22 cellular contexts compared by ENCODE assay signal in the genomic region with DNA sequence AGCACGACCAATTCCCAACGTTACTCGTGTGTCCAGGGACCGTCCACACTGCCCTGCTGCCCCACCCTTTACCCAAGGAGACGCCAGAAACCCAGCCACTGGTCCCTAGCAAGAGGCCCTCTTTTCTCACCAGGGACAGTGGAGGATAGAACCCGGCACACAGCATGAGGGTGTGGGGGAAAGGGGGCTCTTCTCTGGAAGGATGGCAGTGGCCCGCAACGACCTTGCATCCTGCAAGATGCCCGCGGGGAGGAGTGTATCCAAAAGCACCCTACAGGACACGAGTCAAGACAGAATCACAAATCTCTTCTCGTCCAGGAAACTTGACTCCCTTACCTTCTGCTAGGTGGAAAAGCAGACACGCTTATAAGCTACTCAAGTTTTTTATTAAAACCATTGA.
DNase-seq lines count a peak whose midpoint lies in the region; ATAC-seq, FAIRE-seq and TF ChIP-seq lines count a peak whose summit lies in the region.
"Had no signal": no experiment of that assay in that cellular context is flagged by ENCODE, and none has a peak within 500 bp of the region (broad histone marks: within the 10 kb centered on the region; RNA-seq: fewer than 3 reads in every experiment).

No MANE protein-coding gene starts in this region.

- peaks cover 91% of the 10 kb centered on the region for H4K20me1 ChIP-seq in astrocyte (ENCODE audit: insufficient read depth, low read length)

- no peaks in the 10 kb centered on the region for H3K36me3 ChIP-seq in astrocyte (ENCODE audit: insufficient read depth, low read length)
- H3K36me3 ChIP-seq: lower lobe of right lung had no signal

- peaks cover 73% of the 10 kb centered on the region for H3K4me1 Mint-ChIP-seq in activated CD8-positive, alpha-beta memory T cell treated with anti-CD3 and anti-CD28 coated beads, Interleukin-2, amount 10 ng/mL, durations not matched to agents 7 days and 5 days
- H3K4me1 Mint-ChIP-seq in CD14-positive monocyte (peaks cover 42% of the 10 kb centered on the region), astrocyte (ENCODE audit: low read depth, unreplicated experiment) (peaks cover 28% of the 10 kb centered on the region)
- peaks cover 45 to 89% (median 81%) of the 10 kb centered on the region in 4 donors for H3K4me1 Mint-ChIP-seq in naive thymus-derived CD8-positive, alpha-beta T cell

- H3K4me3 Mint-ChIP-seq in activated CD8-positive, alpha-beta memory T cell treated with anti-CD3 and anti-CD28 coated beads, Interleukin-2, amount 10 ng/mL, durations not matched to agents 7 days and 5 days = no peak overlapping the region
- no peak overlapping the region for H3K4me3 Mint-ChIP-seq in CD14-positive monocyte
- no peak overlapping the region for H3K4me3 Mint-ChIP-seq in astrocyte (ENCODE audit: unreplicated experiment)
- H3K4me3 Mint-ChIP-seq in naive thymus-derived CD8-positive, alpha-beta T cell = peak overlapping the region in 5 of 10 donors; percentile 34 to 82 (median 72)

- peaks cover 24% of the 10 kb centered on the region for H3K36me3 Mint-ChIP-seq in activated CD8-positive, alpha-beta memory T cell treated with anti-CD3 and anti-CD28 coated beads, Interleukin-2, amount 10 ng/mL, durations not matched to agents 7 days and 5 days
- peaks cover 8 to 27% of the 10 kb centered on the region in 2 donors for H3K36me3 Mint-ChIP-seq in CD14-positive monocyte
- peaks cover 8% of the 10 kb centered on the region for H3K36me3 Mint-ChIP-seq in astrocyte (ENCODE audit: low read depth, unreplicated experiment)
- peaks cover 4 to 11% (median 4%) of the 10 kb centered on the region in 3 donors for H3K36me3 Mint-ChIP-seq in naive thymus-derived CD8-positive, alpha-beta T cell

- CTCF ChIA-PET in activated CD8-positive, alpha-beta memory T cell treated with anti-CD3 and anti-CD28 coated beads, Interleukin-2, amount 10 ng/mL, durations not matched to agents 7 days and 5 days (lab: Charles Lee) = interaction anchor here (1.0 to 1.7 kb wide), 2 partner anchors 10 to 27 kb away, joined by 3 read pairs; no protein-coding TSS in a partner anchor

- H3K27me3 ChIP-seq in astrocyte (ENCODE audit: insufficient read depth, low read length) = no peaks in the 10 kb centered on the region

- FAIRE-seq in astrocyte (lab: Jason Lieb, UNC) = no peak
- FAIRE-seq: bronchial epithelial cell, urothelium cell line had no signal

- no peak overlapping the region for H3K4me2 ChIP-seq in astrocyte (ENCODE audit: low read length)

- H3K27me3 Mint-ChIP-seq in activated CD8-positive, alpha-beta memory T cell treated with anti-CD3 and anti-CD28 coated beads, Interleukin-2, amount 10 ng/mL, durations not matched to agents 7 days and 5 days = no peaks in the 10 kb centered on the region
- H3K27me3 Mint-ChIP-seq in CD14-positive monocyte (ENCODE audit: low read depth in 3 of 3) = peaks cover 0 to 4% (median 0%) of the 10 kb centered on the region in 3 donors
- H3K27me3 Mint-ChIP-seq in astrocyte (ENCODE audit: low read depth, unreplicated experiment) = no peaks in the 10 kb centered on the region
- H3K27me3 Mint-ChIP-seq in naive thymus-derived CD8-positive, alpha-beta T cell = no peaks in the 10 kb centered on the region

- peaks cover 2% of the 10 kb centered on the region for H3K9me3 Mint-ChIP-seq in activated CD8-positive, alpha-beta memory T cell treated with anti-CD3 and anti-CD28 coated beads, Interleukin-2, amount 10 ng/mL, durations not matched to agents 7 days and 5 days (ENCODE audit: low read depth)
- H3K9me3 Mint-ChIP-seq in CD14-positive monocyte (no peaks in the 10 kb centered on the region), astrocyte (ENCODE audit: unreplicated experiment) (no peaks in the 10 kb centered on the region)
- peaks cover 0 to 9% (median 0%) of the 10 kb centered on the region in 9 donors for H3K9me3 Mint-ChIP-seq in naive thymus-derived CD8-positive, alpha-beta T cell

- DNase-seq in activated CD8-positive, alpha-beta memory T cell treated with anti-CD3 and anti-CD28 coated beads, Interleukin-2, amount 10 ng/mL, durations not matched to agents 7 days and 5 days = no peak
- DNase-seq in activated CD8-positive, alpha-beta memory T cell treated with anti-CD3 and anti-CD28 coated beads for 24 hours = no peak
- no peak for DNase-seq in CD14-positive monocyte (ENCODE audit: low spot score)
- DNase-seq in astrocyte (ENCODE audit: low read depth) = no peak
- DNase-seq in naive thymus-derived CD8-positive, alpha-beta T cell = no peak
- DNase-seq in LoVo (ENCODE audit: low spot score) = no peak
- no peak for DNase-seq in kidney glomerular epithelial cell (lab: John Stamatoyannopoulos, UW)
- DNase-seq: ACHN; activated CD4-positive, alpha-beta T cell treated with anti-CD3 and anti-CD28 coated beads for 4 hours; activated effector memory CD4-positive, alpha-beta T cell treated with Interleukin-2 at 50 U/mL for 16 hours; amniotic stem cell; HCEC 1CT; islet precursor cell; Kasumi-1; lower lobe of right lung; NCI-H1694; occipital lobe had no signal

- no peak for ATAC-seq in activated CD8-positive, alpha-beta memory T cell treated with anti-CD3 and anti-CD28 coated beads, Interleukin-2, amount 10 ng/mL, durations not matched to agents 7 days and 5 days
- ATAC-seq in naive thymus-derived CD8-positive, alpha-beta T cell = no peak
- no peak for ATAC-seq in GM18498 (IDR thresholded peaks at IDR 0.05; ENCODE audit: unreplicated experiment)
- ATAC-seq: lower lobe of right lung had no signal

- no peak overlapping the region for H2AFZ ChIP-seq in astrocyte (ENCODE audit: low read depth, low read length)

- no peak overlapping the region for H3K27ac ChIP-seq in astrocyte (ENCODE audit: low read depth, low read length)
- H3K27ac ChIP-seq: C4-2B, coronary artery, lower lobe of right lung had no signal

- H3K4me1 ChIP-seq in astrocyte (ENCODE audit: insufficient read depth, low read length) = peaks cover 13% of the 10 kb centered on the region

- intact Hi-C loops in CD14-positive monocyte (cut with micrococcal nuclease) = no loop called here

- H3K9me3 ChIP-seq in astrocyte (ENCODE audit: insufficient read depth, low read depth, low read length) = no peaks in the 10 kb centered on the region
- H3K9me3 ChIP-seq: lower lobe of right lung had no signal

- no peak for TF ChIP-seq CTCF in CD14-positive monocyte (IDR thresholded peaks at IDR 0.05)
- TF ChIP-seq CTCF in astrocyte (IDR thresholded peaks at IDR 0.05; ENCODE audit: insufficient read depth, low read depth, low read length) = no peak

- no peak overlapping the region for H3K9ac ChIP-seq in astrocyte (ENCODE audit: low read length)

- H3K27ac Mint-ChIP-seq in activated CD8-positive, alpha-beta memory T cell treated with anti-CD3 and anti-CD28 coated beads, Interleukin-2, amount 10 ng/mL, durations not matched to agents 7 days and 5 days = peak overlapping the region; percentile 26
- H3K27ac Mint-ChIP-seq in CD14-positive monocyte = peak overlapping the region in 4 of 7 donors; percentile 60 to 71 (median 70)
- peak overlapping the region; percentile 47 for H3K27ac Mint-ChIP-seq in astrocyte (ENCODE audit: unreplicated experiment)
- peak overlapping the region; percentile 25 to 89 (median 58) for H3K27ac Mint-ChIP-seq in naive thymus-derived CD8-positive, alpha-beta T cell

- POLR2A ChIA-PET in naive thymus-derived CD8-positive, alpha-beta T cell (lab: Charles Lee) = interaction anchor here (0.7 kb wide), 1 partner anchor 12 kb away, joined by 3 read pairs; no protein-coding TSS in a partner anchor

- H3K4me3 ChIP-seq in astrocyte (ENCODE audit: insufficient read depth, low read depth, low read length) = no peak overlapping the region
- H3K4me3 ChIP-seq: coronary artery, lower lobe of right lung had no signal

- peaks cover 96% of the 10 kb centered on the region for H3K79me2 ChIP-seq in astrocyte (ENCODE audit: insufficient read depth, low read length)
